In genomic region chr11:76686261-76687079, GRCh38 we compare ENCODE assay signal across 1 cellular context.
TF ChIP-seq lines count a peak whose summit lies in the region.

No MANE protein-coding gene starts in this region.

TF ChIP-seq in IMR-90, 13 proteins besides CTCF, POLR2A, EP300 and RAD21 (continued from another document):
- TF ChIP-seq MAFK (IDR thresholded peaks at IDR 0.05; ENCODE audit: low read depth, low read length) (no peak), CEBPB (IDR thresholded peaks at IDR 0.05; ENCODE audit: low read depth, low read length) (no peak), MAZ (IDR thresholded peaks at IDR 0.05; ENCODE audit: borderline replicate concordance, low read depth, low read length) (no peak), CHD1 (IDR thresholded peaks at IDR 0.05; ENCODE audit: low read depth, low read length) (no peak), SMC3 (IDR thresholded peaks at IDR 0.05; ENCODE audit: low read depth, low read length) (no peak), FOS (IDR thresholded peaks at IDR 0.05; ENCODE audit: low read depth, low read length) (no peak), USF2 (IDR thresholded peaks at IDR 0.05; ENCODE audit: low read depth, low read length) (no peak), RFX5 (IDR thresholded peaks at IDR 0.05; ENCODE audit: low read depth, low read length) (no peak), BHLHE40 (IDR thresholded peaks at IDR 0.05; ENCODE audit: low read depth, low read length) (no peak), RCOR1 (IDR thresholded peaks at IDR 0.05; ENCODE audit: insufficient replicate concordance, low read length) (no peak)
